ENCODE assay signal across 14 cellular contexts in genomic region chr5:119377066-119377465, GRCh38. TPM values are rescaled to one million over a fixed set of nuclear protein-coding genes. Genes with fewer than 3 reads are reported as not detected.
DNase-seq lines count a peak whose midpoint lies in the region; ATAC-seq lines count a peak whose summit lies in the region.
"Had no signal": no experiment of that assay in that cellular context is flagged by ENCODE, and none has a peak within 500 bp of the region (broad histone marks: within the 10 kb centered on the region; RNA-seq: fewer than 3 reads in every experiment).

No MANE protein-coding gene starts in this region.

- peaks cover 0 to 3% of the 10 kb centered on the region in 2 donors for H3K9me3 Mint-ChIP-seq in activated T-cell treated with anti-CD3 and anti-CD28 coated beads, Interleukin-2, amount 50 U/mL, for 72 hours
- H3K9me3 Mint-ChIP-seq in CD8-positive, alpha-beta memory T cell, result no peaks in the 10 kb centered on the region
- no peaks in the 10 kb centered on the region for H3K9me3 Mint-ChIP-seq in activated naive CD8-positive, alpha-beta T cell (ENCODE audit: low read depth)
- H3K9me3 Mint-ChIP-seq in stimulated activated naive B cell treated with anti-CD40 and anti-IgM and Interleukin-4, amounts not matched to agents 10 μg/mL and 1 μg/mL and 100 μg/mL, for 72 hours, result no peaks in the 10 kb centered on the region
- H3K9me3 Mint-ChIP-seq: CD4-positive, alpha-beta memory T cell had no signal

- peak overlapping the region in 1 of 2 donors; percentile 43 for H3K4me3 Mint-ChIP-seq in activated T-cell treated with anti-CD3 and anti-CD28 coated beads, Interleukin-2, amount 50 U/mL, for 72 hours
- peak overlapping the region in 1 of 7 donors; percentile 8 for H3K4me3 Mint-ChIP-seq in CD8-positive, alpha-beta memory T cell
- H3K4me3 Mint-ChIP-seq in activated naive CD8-positive, alpha-beta T cell, result no peak overlapping the region
- no peak overlapping the region for H3K4me3 Mint-ChIP-seq in stimulated activated naive B cell treated with anti-CD40 and anti-IgM and Interleukin-4, amounts not matched to agents 10 μg/mL and 1 μg/mL and 100 μg/mL, for 72 hours

- no peak overlapping the region for H3K4me3 ChIP-seq in CD8-positive, alpha-beta memory T cell (ENCODE audit: low read length)
- H3K4me3 ChIP-seq in HAP-1, result no peak overlapping the region

- peaks cover 49% of the 10 kb centered on the region for H3K4me1 ChIP-seq in CD8-positive, alpha-beta memory T cell (ENCODE audit: insufficient read depth, low read length)
- H3K4me1 ChIP-seq in HAP-1, result no peaks in the 10 kb centered on the region; the same call in 1 of the 2 replicates

- POLR2A ChIA-PET in CD8-positive, alpha-beta memory T cell (lab: Charles Lee), result no interaction called here

- H3K9me3 ChIP-seq in CD8-positive, alpha-beta memory T cell (ENCODE audit: low read length), result no peaks in the 10 kb centered on the region
- H3K9me3 ChIP-seq in HAP-1, result no peaks in the 10 kb centered on the region

- H3K27ac Mint-ChIP-seq in activated T-cell treated with anti-CD3 and anti-CD28 coated beads, Interleukin-2, amount 50 U/mL, for 72 hours, result peak overlapping the region; percentile 87
- peak overlapping the region in 6 of 8 donors; percentile 10 to 79 (median 62) for H3K27ac Mint-ChIP-seq in CD8-positive, alpha-beta memory T cell
- H3K27ac Mint-ChIP-seq in activated naive CD8-positive, alpha-beta T cell, result peak overlapping the region; percentile 78
- H3K27ac Mint-ChIP-seq in stimulated activated naive B cell treated with anti-CD40 and anti-IgM and Interleukin-4, amounts not matched to agents 10 μg/mL and 1 μg/mL and 100 μg/mL, for 72 hours, result peak overlapping the region; percentile 69

- DNase-seq in activated T-cell treated with anti-CD3 and anti-CD28 coated beads, Interleukin-2, amount 50 U/mL, for 72 hours, result no peak
- no peak for DNase-seq in activated T-cell treated with anti-CD3 and anti-CD28 coated beads, Interleukin-2, amount 50 U/mL, for 48 hours
- no peak for DNase-seq in CD8-positive, alpha-beta memory T cell
- DNase-seq in stimulated activated naive B cell treated with anti-CD40 and anti-IgM and Interleukin-4, amounts not matched to agents 10 μg/mL and 1 μg/mL and 100 μg/mL, for 72 hours, result no peak
- DNase-seq in HAP-1 (ENCODE audit: low spot score in 2 of 2), result no peak
- no peak for DNase-seq in NCI-H1930 (lab: John Stamatoyannopoulos, UW)
- DNase-seq: AML-193; CD4-positive, alpha-beta memory T cell; KG1; NCI-H1048; NCI-H446 treated with DMSO at 0.1 percent for 48 hours; NCI-H774 had no signal

- peaks cover 13 to 28% of the 10 kb centered on the region in 2 donors for H3K36me3 Mint-ChIP-seq in activated T-cell treated with anti-CD3 and anti-CD28 coated beads, Interleukin-2, amount 50 U/mL, for 72 hours (ENCODE audit: insufficient read depth in 2 of 2)
- peaks cover 0 to 37% (median 7%) of the 10 kb centered on the region in 3 donors for H3K36me3 Mint-ChIP-seq in CD8-positive, alpha-beta memory T cell
- peaks cover 20% of the 10 kb centered on the region for H3K36me3 Mint-ChIP-seq in activated naive CD8-positive, alpha-beta T cell
- H3K36me3 Mint-ChIP-seq in stimulated activated naive B cell treated with anti-CD40 and anti-IgM and Interleukin-4, amounts not matched to agents 10 μg/mL and 1 μg/mL and 100 μg/mL, for 72 hours, result peaks cover 19 to 46% of the 10 kb centered on the region in 2 donors

- peaks cover 85% of the 10 kb centered on the region for H3K4me1 Mint-ChIP-seq in activated T-cell treated with anti-CD3 and anti-CD28 coated beads, Interleukin-2, amount 50 U/mL, for 72 hours (ENCODE audit: low read depth)
- H3K4me1 Mint-ChIP-seq in CD8-positive, alpha-beta memory T cell, result peaks cover 56 to 82% (median 74%) of the 10 kb centered on the region in 3 donors
- H3K4me1 Mint-ChIP-seq in activated naive CD8-positive, alpha-beta T cell (ENCODE audit: low read depth), result peaks cover 66% of the 10 kb centered on the region
- peaks cover 28 to 64% of the 10 kb centered on the region in 2 donors for H3K4me1 Mint-ChIP-seq in stimulated activated naive B cell treated with anti-CD40 and anti-IgM and Interleukin-4, amounts not matched to agents 10 μg/mL and 1 μg/mL and 100 μg/mL, for 72 hours

- in situ Hi-C loops in HAP-1 (cut with MboI; ENCODE audit: low sequenced_read_pairs), result no loop called here

- no peaks in the 10 kb centered on the region for H3K27me3 Mint-ChIP-seq in activated T-cell treated with anti-CD3 and anti-CD28 coated beads, Interleukin-2, amount 50 U/mL, for 72 hours (ENCODE audit: low read depth)
- no peaks in the 10 kb centered on the region for H3K27me3 Mint-ChIP-seq in CD8-positive, alpha-beta memory T cell
- H3K27me3 Mint-ChIP-seq in activated naive CD8-positive, alpha-beta T cell, result no peaks in the 10 kb centered on the region
- no peaks in the 10 kb centered on the region for H3K27me3 Mint-ChIP-seq in stimulated activated naive B cell treated with anti-CD40 and anti-IgM and Interleukin-4, amounts not matched to agents 10 μg/mL and 1 μg/mL and 100 μg/mL, for 72 hours
- H3K27me3 Mint-ChIP-seq: CD4-positive, alpha-beta memory T cell had no signal

- no peaks in the 10 kb centered on the region for H3K27me3 ChIP-seq in CD8-positive, alpha-beta memory T cell (ENCODE audit: insufficient read depth, low read length, poor library complexity, severe bottlenecking)
- H3K27me3 ChIP-seq in HAP-1 (ENCODE audit: low read depth), result no peaks in the 10 kb centered on the region

- H3K27ac ChIP-seq in CD8-positive, alpha-beta memory T cell (ENCODE audit: low read depth, low read length), result no peak overlapping the region
- H3K27ac ChIP-seq: HL-60 had no signal

- no peak for ATAC-seq in activated T-cell treated with anti-CD3 and anti-CD28 coated beads, Interleukin-2, amount 50 U/mL, for 72 hours (replicated peaks in 1 of 2)
- no peak for ATAC-seq in stimulated activated naive B cell treated with anti-CD40 and anti-IgM and Interleukin-4, amounts not matched to agents 10 μg/mL and 1 μg/mL and 100 μg/mL, for 72 hours (replicated peaks)

- no peaks in the 10 kb centered on the region for H3K36me3 ChIP-seq in CD8-positive, alpha-beta memory T cell (ENCODE audit: insufficient read depth, low read length)
- H3K36me3 ChIP-seq in HAP-1 (replicated peaks), result no peaks in the 10 kb centered on the region

- CTCF ChIA-PET in CD8-positive, alpha-beta memory T cell (lab: Charles Lee), result interaction anchor here (1.0 to 1.5 kb wide), 2 partner anchors 35 to 389 kb away, joined by 3 to 5 read pairs; partner anchors contain the start of gene DTWD2

RNA-seq across cellular contexts. Expression of gene TNFAIP8, which starts 21.2 kb away (rescaled TPM):
- 100 to 1,000 TPM; 117 to 137 TPM for total RNA-seq in activated T-cell treated with anti-CD3 and anti-CD28 coated beads, Interleukin-2, amount 50 U/mL, for 72 hours
- 100 to 1,000 TPM; 295 to 311 TPM for total RNA-seq in CD8-positive, alpha-beta memory T cell
- polyA plus RNA-seq in CD8-positive, alpha-beta memory T cell, result 207 TPM
